In genomic region chr10:51001587-51001986, GRCh38 we compare ENCODE assay signal across 8 cellular contexts.
A peak's percentile ranks its signal among the peaks of the same experiment; 100 is the strongest.
DNase-seq lines count a peak whose midpoint lies in the region; ATAC-seq and TF ChIP-seq lines count a peak whose summit lies in the region.

No MANE protein-coding gene starts in this region.

- peak; percentile 52 for DNase-seq in DMS 273 (lab: John Stamatoyannopoulos, UW; ENCODE audit: unreplicated experiment)
- no peak for DNase-seq in DMS 273 treated with DMSO at 0.1 percent for 48 hours (lab: John Stamatoyannopoulos, UW)
- peak; percentile 31 for DNase-seq in astrocyte of the hippocampus (ENCODE audit: low read depth, low spot score)
- DNase-seq in right lobe of liver = no peak
- no peak for DNase-seq in NCI-H1105 (lab: John Stamatoyannopoulos, UW)

- no peak overlapping the region for H3K27ac ChIP-seq in right lobe of liver

- ATAC-seq in HG03442 (IDR thresholded peaks at IDR 0.05; ENCODE audit: unreplicated experiment) (peak; percentile 70), right lobe of liver (peak; percentile 57 to 69 (median 62)), GM21390 (IDR thresholded peaks at IDR 0.05; ENCODE audit: unreplicated experiment) (no peak), HG03095 (IDR thresholded peaks at IDR 0.05; ENCODE audit: unreplicated experiment) (no peak)

- no peak overlapping the region for H3K4me3 ChIP-seq in right lobe of liver

- H3K9me3 ChIP-seq in right lobe of liver = no peaks in the 10 kb centered on the region

- no peak for TF ChIP-seq POLR2A in right lobe of liver (IDR thresholded peaks at IDR 0.05)

- H3K36me3 ChIP-seq in right lobe of liver = no peaks in the 10 kb centered on the region

- H3K4me1 ChIP-seq in right lobe of liver = no peaks in the 10 kb centered on the region

- no peaks in the 10 kb centered on the region for H3K27me3 ChIP-seq in right lobe of liver

- 0% methylated on average over 1 of the region's 1 CpG for WGBS in right lobe of liver (ENCODE audit: insufficient coverage, low coverage, low lambda C conversion rate, missing lambda C conversion rate)

- intact Hi-C loops in right lobe of liver (cut with DNase I) = no loop called here

- peak; percentile 39 to 68 (median 62) for TF ChIP-seq CTCF in right lobe of liver (IDR thresholded peaks at IDR 0.05)

Comparison
In these comparisons a context has a peak if more than half of its experiments do, and no peak if none do; other contexts are left out.
1. DNase-seq: peak in DMS 273 (single experiment) and astrocyte of the hippocampus (single experiment); none in DMS 273 treated with DMSO at 0.1 percent for 48 hours (single experiment), right lobe of liver (0 of 3) and NCI-H1105 (single experiment).
2. ATAC-seq: peak in HG03442 (single experiment) and right lobe of liver (4 of 4); none in GM21390 (single experiment) and HG03095 (single experiment).